Comparison of ENCODE assay signal across 1 cellular context in genomic region chr16:84563776-84564420, GRCh38.
TF ChIP-seq lines count a peak whose summit lies in the region.

No MANE protein-coding gene starts in this region.

TF ChIP-seq in H1, 55 proteins besides CTCF, POLR2A, EP300 and RAD21:
- TF ChIP-seq RBBP5 (IDR thresholded peaks at IDR 0.05; ENCODE audit: borderline replicate concordance, low read depth, low read length), result no peak
- no peak for TF ChIP-seq CREB1 (IDR thresholded peaks at IDR 0.05)
- TF ChIP-seq CTBP2 (IDR thresholded peaks at IDR 0.05; ENCODE audit: borderline replicate concordance, insufficient read depth, insufficient read length, low read length), result no peak
- no peak for TF ChIP-seq EGR1 (IDR thresholded peaks at IDR 0.05; ENCODE audit: borderline replicate concordance, low read depth, low read length)
- TF ChIP-seq, protein P1, sequence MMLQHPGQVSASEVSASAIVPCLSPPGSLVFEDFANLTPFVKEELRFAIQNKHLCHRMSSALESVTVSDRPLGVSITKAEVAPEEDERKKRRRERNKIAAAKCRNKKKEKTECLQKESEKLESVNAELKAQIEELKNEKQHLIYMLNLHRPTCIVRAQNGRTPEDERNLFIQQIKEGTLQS (IDR thresholded peaks at IDR 0.05; ENCODE audit: insufficient read depth, low read depth, low read length), result no peak
- TF ChIP-seq SIX5 (IDR thresholded peaks at IDR 0.05; ENCODE audit: low read depth, low read length), result no peak
- TF ChIP-seq ZNF274 (IDR thresholded peaks at IDR 0.05; ENCODE audit: borderline replicate concordance, extremely low read depth, low read length), result no peak
- TF ChIP-seq, protein P2, sequence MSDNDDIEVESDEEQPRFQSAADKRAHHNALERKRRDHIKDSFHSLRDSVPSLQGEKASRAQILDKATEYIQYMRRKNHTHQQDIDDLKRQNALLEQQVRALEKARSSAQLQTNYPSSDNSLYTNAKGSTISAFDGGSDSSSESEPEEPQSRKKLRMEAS (IDR thresholded peaks at IDR 0.05), result no peak
- no peak for TF ChIP-seq KDM4A (IDR thresholded peaks at IDR 0.05; ENCODE audit: low read depth, low read length, severe bottlenecking)
- TF ChIP-seq TAF1 (IDR thresholded peaks at IDR 0.05; ENCODE audit: low read depth, low read length), result no peak
- TF ChIP-seq BCL11A (IDR thresholded peaks at IDR 0.05; ENCODE audit: low read depth in 2 of 2, low read length in 2 of 2), result no peak
- TF ChIP-seq NANOG (IDR thresholded peaks at IDR 0.05; ENCODE audit: insufficient read depth, low read depth, low read length, poor library complexity, severe bottlenecking), result no peak
- TF ChIP-seq ATF2 (IDR thresholded peaks at IDR 0.05; ENCODE audit: low read length), result no peak
- TF ChIP-seq SUZ12 (IDR thresholded peaks at IDR 0.05; ENCODE audit: low read length), result no peak
- no peak for TF ChIP-seq SIRT6 (IDR thresholded peaks at IDR 0.05; ENCODE audit: low read length)
- TF ChIP-seq BACH1 (IDR thresholded peaks at IDR 0.05; ENCODE audit: low read length), result no peak
- TF ChIP-seq RXRA (IDR thresholded peaks at IDR 0.05; ENCODE audit: insufficient read depth, low read depth, low read length), result no peak
- no peak for TF ChIP-seq SRF (IDR thresholded peaks at IDR 0.05; ENCODE audit: low read depth, low read length)
- no peak for TF ChIP-seq TEAD4 (IDR thresholded peaks at IDR 0.05; ENCODE audit: low read depth, low read length)
